10 cellular contexts compared by ENCODE assay signal in the genomic region with DNA sequence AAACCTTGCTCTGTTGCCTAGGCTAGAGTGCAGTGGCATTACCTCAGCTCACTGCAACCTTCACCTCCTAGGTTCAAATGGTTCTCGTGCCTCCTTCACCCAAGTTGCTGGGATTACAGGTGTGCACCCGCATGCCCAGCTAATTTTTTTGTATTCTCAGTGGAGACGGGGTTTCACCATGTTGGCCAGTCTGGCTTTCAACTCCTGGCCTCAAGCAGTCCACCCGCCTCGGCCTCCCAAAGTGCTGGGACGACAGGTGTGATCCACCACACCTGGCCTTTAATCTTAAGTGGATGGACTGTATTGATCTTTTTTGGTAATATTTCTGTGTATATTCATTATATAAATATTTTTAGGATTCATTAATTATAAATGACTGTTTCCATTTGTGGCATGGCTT.
"Had no signal": no experiment of that assay in that cellular context is flagged by ENCODE, and none has a peak within 500 bp of the region (broad histone marks: within the 10 kb centered on the region; RNA-seq: fewer than 3 reads in every experiment).

No MANE protein-coding gene starts in this region.

- H3K27ac ChIP-seq: GM23248 had no signal

- H3K4me3 ChIP-seq: GM23248, GM23338, HAP-1 had no signal

- H3K9ac ChIP-seq: GM23248 had no signal

- DNase-seq: GM23248, GOT3, H7, H9, HCEC 1CT, HFFc6 had no signal

- FAIRE-seq: H1, H54 had no signal

- H3K4me1 ChIP-seq: HAP-1 had no signal

- H3K9me3 ChIP-seq: HAP-1 had no signal

- H3K36me3 ChIP-seq: HAP-1 had no signal
